In genomic region chr12:54279227-54279631, GRCh38 we compare ENCODE assay signal across 1 cellular context.
A peak's percentile ranks its signal among the peaks of the same experiment; 100 is the strongest.
TF ChIP-seq lines count a peak whose summit lies in the region.

No MANE protein-coding gene starts in this region.

TF ChIP-seq in K562, 482 proteins besides CTCF, POLR2A, EP300 and RAD21 (continued from another document and continues in another):
- TF ChIP-seq BCLAF1 (IDR thresholded peaks at IDR 0.05; ENCODE audit: borderline replicate concordance in 1 of 2, control insufficient read depth in 1 of 2, low read depth in 2 of 2, low read length in 1 of 2): 0 out of 4 replicates have a peak, but pooled peaks of 1 of the 2 experiments have one; percentile 38
- peak; percentile 42 to 72; a peak in 1 of 4 replicates for TF ChIP-seq SIN3A (IDR thresholded peaks at IDR 0.05; ENCODE audit: borderline replicate concordance in 2 of 2, control insufficient read depth in 1 of 2, low read depth in 2 of 2, low read length in 2 of 2)
- no peak for TF ChIP-seq KLF13 (tag; IDR thresholded peaks at IDR 0.05; ENCODE audit: borderline replicate concordance, low read depth)
- TF ChIP-seq HDAC3 (IDR thresholded peaks at IDR 0.05; ENCODE audit: borderline replicate concordance, partially characterized antibody): no peak
- no peak for TF ChIP-seq ZNF184 (CRISPR knock-in tag; IDR thresholded peaks at IDR 0.05)
- no peak for TF ChIP-seq NRF1 (conservative IDR thresholded peaks at IDR 0.05 in 1 of 2, IDR thresholded peaks at IDR 0.05 in 1 of 2)
- no peak for TF ChIP-seq ZNF780A (CRISPR knock-in tag; IDR thresholded peaks at IDR 0.05)
- TF ChIP-seq RBM14 (IDR thresholded peaks at IDR 0.05; ENCODE audit: borderline replicate concordance, insufficient read depth, low read depth, low read length): no peak
- TF ChIP-seq IFI16 (CRISPR knock-in tag; IDR thresholded peaks at IDR 0.05): no peak
- no peak for TF ChIP-seq CHD2 (IDR thresholded peaks at IDR 0.05; ENCODE audit: low read depth, low read length)
- no peak for TF ChIP-seq ZNF436 (CRISPR knock-in tag; IDR thresholded peaks at IDR 0.05)
- no peak for TF ChIP-seq ZNF41 (CRISPR knock-in tag; conservative IDR thresholded peaks at IDR 0.05)
- no peak for TF ChIP-seq ZNF263 (CRISPR knock-in tag; IDR thresholded peaks at IDR 0.05; ENCODE audit: borderline replicate concordance)
- no peak for TF ChIP-seq ZFP1 (CRISPR knock-in tag; IDR thresholded peaks at IDR 0.05)
- TF ChIP-seq CTCFL (IDR thresholded peaks at IDR 0.05; ENCODE audit: borderline replicate concordance, insufficient read depth, low read depth, low read length, poor library complexity, severe bottlenecking): no peak
- 0 out of 2 replicates have a peak, but pooled peaks have one; percentile 12 for TF ChIP-seq ZC3H8 (IDR thresholded peaks at IDR 0.05)
- TF ChIP-seq ZNF511 (CRISPR knock-in tag; IDR thresholded peaks at IDR 0.05): no peak
- TF ChIP-seq TCF15 (CRISPR knock-in tag; IDR thresholded peaks at IDR 0.05): no peak
- TF ChIP-seq HLTF (IDR thresholded peaks at IDR 0.05): 0 out of 2 replicates have a peak, but pooled peaks have one; percentile 44
- TF ChIP-seq ZNF668 (CRISPR knock-in tag; IDR thresholded peaks at IDR 0.05): no peak
- no peak for TF ChIP-seq RBFOX2 (IDR thresholded peaks at IDR 0.05; ENCODE audit: low read depth, low read length)
- 0 out of 2 replicates have a peak, but pooled peaks have one; percentile 42 for TF ChIP-seq SNIP1 (IDR thresholded peaks at IDR 0.05; ENCODE audit: low read depth)
- TF ChIP-seq TOE1 (IDR thresholded peaks at IDR 0.05; ENCODE audit: borderline replicate concordance): 0 out of 2 replicates have a peak, but pooled peaks have one; percentile 56
- no peak for TF ChIP-seq TOE1 (CRISPR knock-in tag; IDR thresholded peaks at IDR 0.05; ENCODE audit: borderline replicate concordance, low read depth)
- TF ChIP-seq DPF2 (IDR thresholded peaks at IDR 0.05): peak; percentile 54; the same call in 1 of the 2 replicates
- 0 out of 2 replicates have a peak, but pooled peaks have one; percentile 38 for TF ChIP-seq LEF1 (IDR thresholded peaks at IDR 0.05)
- 0 out of 2 replicates have a peak, but pooled peaks have one; percentile 1 for TF ChIP-seq SPI1 (IDR thresholded peaks at IDR 0.05; ENCODE audit: borderline replicate concordance, low read depth, low read length)
- TF ChIP-seq ILK (tag; IDR thresholded peaks at IDR 0.05; ENCODE audit: borderline replicate concordance, low read depth): no peak
- no peak for TF ChIP-seq RERE (CRISPR knock-in tag; IDR thresholded peaks at IDR 0.05; ENCODE audit: borderline replicate concordance)
- TF ChIP-seq CBX5 (IDR thresholded peaks at IDR 0.05; ENCODE audit: borderline replicate concordance, low read depth): no peak
- TF ChIP-seq RBBP5 (IDR thresholded peaks at IDR 0.05; ENCODE audit: borderline replicate concordance, insufficient read depth, low read length, poor library complexity, severe bottlenecking): peak; percentile 24
- TF ChIP-seq SMAD3 (CRISPR knock-in tag; conservative IDR thresholded peaks at IDR 0.05): no peak
- 0 out of 2 replicates have a peak, but pooled peaks have one; percentile 53 for TF ChIP-seq ELF1 (tag; IDR thresholded peaks at IDR 0.05)
- no peak for TF ChIP-seq USF1 (CRISPR knock-in tag; IDR thresholded peaks at IDR 0.05)
- no peak for TF ChIP-seq PRDM10 (IDR thresholded peaks at IDR 0.05; ENCODE audit: partially characterized antibody)
- TF ChIP-seq NFATC3 (IDR thresholded peaks at IDR 0.05): peak; percentile 37; the same call in 1 of the 2 replicates
- TF ChIP-seq POLR2B (IDR thresholded peaks at IDR 0.05; ENCODE audit: low read depth, partially characterized antibody): peak; percentile 54
- TF ChIP-seq ZNF431 (CRISPR knock-in tag; IDR thresholded peaks at IDR 0.05): no peak
- no peak for TF ChIP-seq HOMEZ (CRISPR knock-in tag; IDR thresholded peaks at IDR 0.05)
- TF ChIP-seq PHTF2 (CRISPR knock-in tag; IDR thresholded peaks at IDR 0.05): no peak
